11 cellular contexts compared by ENCODE assay signal in the genomic region with DNA sequence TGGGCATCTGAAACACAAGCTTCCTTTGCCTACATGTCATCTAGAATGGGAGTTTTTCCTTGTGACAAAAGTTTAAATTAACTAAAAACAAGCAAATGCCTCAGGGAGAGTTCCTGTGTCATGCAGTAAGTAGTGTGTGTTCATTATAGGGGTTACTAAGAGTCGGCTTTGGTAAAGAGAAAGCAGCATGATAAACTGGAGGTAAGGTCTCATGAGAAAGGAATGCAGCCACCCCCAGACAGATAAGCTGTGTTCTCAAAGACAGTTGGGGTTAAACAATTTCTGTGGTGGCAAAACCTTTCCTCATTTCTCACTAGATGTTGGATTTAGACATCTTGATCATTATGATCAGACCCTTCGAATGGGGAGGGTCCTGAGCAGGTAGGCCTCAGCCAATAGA.
DNase-seq lines count a peak whose midpoint lies in the region; ATAC-seq and TF ChIP-seq lines count a peak whose summit lies in the region.
"Had no signal": no experiment of that assay in that cellular context is flagged by ENCODE, and none has a peak within 500 bp of the region (broad histone marks: within the 10 kb centered on the region; RNA-seq: fewer than 3 reads in every experiment).

No MANE protein-coding gene starts in this region.

- DNase-seq in A172 (ENCODE audit: low spot score) (peak; percentile 95), GM03348 (ENCODE audit: low spot score) (peak; percentile 70), right cardiac atrium (no peak), NCI-H2171 (lab: John Stamatoyannopoulos, UW) (no peak), HEK293T (ENCODE audit: extremely low spot score) (no peak), NCI-H187 treated with DMSO at 0.1 percent for 48 hours (lab: John Stamatoyannopoulos, UW) (no peak), ureter (ENCODE audit: low spot score) (no peak)
- DNase-seq: small intestine, transverse colon had no signal

- peaks cover 74% of the 10 kb centered on the region for H3K36me3 Mint-ChIP-seq in activated T-helper 17 cell treated with anti-CD3 and anti-CD28 coated beads, Interleukin-2, amount 50 U/mL, for 72 hours (ENCODE audit: low read depth)

- no peak overlapping the region for H3K4me3 ChIP-seq in right cardiac atrium (ENCODE audit: low read length)
- H3K4me3 ChIP-seq: transverse colon had no signal

- peak overlapping the region; percentile 58 for H3K4me3 Mint-ChIP-seq in activated T-helper 17 cell treated with anti-CD3 and anti-CD28 coated beads, Interleukin-2, amount 50 U/mL, for 72 hours

- no peak overlapping the region for H3K27ac Mint-ChIP-seq in activated T-helper 17 cell treated with anti-CD3 and anti-CD28 coated beads, Interleukin-2, amount 50 U/mL, for 72 hours

- CTCF ChIA-PET in HEK293T (lab: Yijun Ruan, JAX): interaction anchor here (0.6 to 1.4 kb wide), 2 partner anchors 12 to 57 kb away, joined by 3 to 5 read pairs; no protein-coding TSS in a partner anchor

- intact Hi-C loops in right cardiac atrium (cut with DNase I): loop anchor here in 3 of 4 donors (5.0 to 10.0 kb wide), 4 partner anchors 62 to 310 kb away; a partner anchor contains a TSS

- H3K27ac ChIP-seq in right cardiac atrium (ENCODE audit: low read length): peak overlapping the region; percentile 60
- H3K27ac ChIP-seq: transverse colon had no signal

- no peaks in the 10 kb centered on the region for H3K27me3 Mint-ChIP-seq in activated T-helper 17 cell treated with anti-CD3 and anti-CD28 coated beads, Interleukin-2, amount 50 U/mL, for 72 hours
- H3K27me3 Mint-ChIP-seq: IgD-negative memory B cell had no signal

- POLR2A ChIA-PET in HEK293T (lab: Yijun Ruan, JAX): no interaction called here

- H3K4me1 Mint-ChIP-seq in activated T-helper 17 cell treated with anti-CD3 and anti-CD28 coated beads, Interleukin-2, amount 50 U/mL, for 72 hours: peaks cover 62% of the 10 kb centered on the region

- no peaks in the 10 kb centered on the region for H3K9me3 ChIP-seq in right cardiac atrium (ENCODE audit: control insufficient read depth, low read length)
- H3K9me3 ChIP-seq: transverse colon had no signal

- H3K4me1 ChIP-seq in right cardiac atrium (ENCODE audit: control insufficient read depth, insufficient read depth, low read length): peaks cover 14% of the 10 kb centered on the region

- no peaks in the 10 kb centered on the region for H3K9me3 Mint-ChIP-seq in activated T-helper 17 cell treated with anti-CD3 and anti-CD28 coated beads, Interleukin-2, amount 50 U/mL, for 72 hours
- H3K9me3 Mint-ChIP-seq: IgD-negative memory B cell had no signal

- WGBS in right cardiac atrium: 52% methylated on average over 2 of the region's 2 CpGs

- no peaks in the 10 kb centered on the region for H3K27me3 ChIP-seq in right cardiac atrium (ENCODE audit: control insufficient read depth, insufficient read depth)
- H3K27me3 ChIP-seq: transverse colon had no signal

- ATAC-seq in activated T-helper 17 cell treated with anti-CD3 and anti-CD28 coated beads, Interleukin-2, amount 50 U/mL, for 72 hours (replicated peaks): no peak
- ATAC-seq in right cardiac atrium: no peak

TF ChIP-seq in HEK293T, 16 proteins besides CTCF, POLR2A, EP300 and RAD21:
- TF ChIP-seq FOXM1 (IDR thresholded peaks at IDR 0.05; ENCODE audit: borderline replicate concordance) (no peak), ELF4 (IDR thresholded peaks at IDR 0.05) (no peak), L3MBTL2 (conservative IDR thresholded peaks at IDR 0.05) (no peak), LEF1 (IDR thresholded peaks at IDR 0.05; ENCODE audit: borderline replicate concordance) (no peak), FOXA1 (IDR thresholded peaks at IDR 0.05) (no peak), CTBP1 (IDR thresholded peaks at IDR 0.05; ENCODE audit: borderline replicate concordance) (no peak), HDGF (IDR thresholded peaks at IDR 0.05; ENCODE audit: borderline replicate concordance) (no peak), TARDBP (IDR thresholded peaks at IDR 0.05) (no peak), SP1 (IDR thresholded peaks at IDR 0.05) (no peak), SUZ12 (IDR thresholded peaks at IDR 0.05) (no peak), ARNT (IDR thresholded peaks at IDR 0.05) (no peak), FOXK2 (IDR thresholded peaks at IDR 0.05) (no peak), BHLHE40 (IDR thresholded peaks at IDR 0.05; ENCODE audit: borderline replicate concordance) (no peak), NFRKB (IDR thresholded peaks at IDR 0.05) (no peak)
- TF ChIP-seq, protein P1, sequence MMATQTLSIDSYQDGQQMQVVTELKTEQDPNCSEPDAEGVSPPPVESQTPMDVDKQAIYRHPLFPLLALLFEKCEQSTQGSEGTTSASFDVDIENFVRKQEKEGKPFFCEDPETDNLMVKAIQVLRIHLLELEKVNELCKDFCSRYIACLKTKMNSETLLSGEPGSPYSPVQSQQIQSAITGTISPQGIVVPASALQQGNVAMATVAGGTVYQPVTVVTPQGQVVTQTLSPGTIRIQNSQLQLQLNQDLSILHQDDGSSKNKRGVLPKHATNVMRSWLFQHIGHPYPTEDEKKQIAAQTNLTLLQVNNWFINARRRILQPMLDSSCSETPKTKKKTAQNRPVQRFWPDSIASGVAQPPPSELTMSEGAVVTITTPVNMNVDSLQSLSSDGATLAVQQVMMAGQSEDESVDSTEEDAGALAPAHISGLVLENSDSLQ (IDR thresholded peaks at IDR 0.05): no peak

Comparison
In these comparisons a context has a peak if more than half of its experiments do, and no peak if none do; other contexts are left out.
1. DNase-seq: peak in A172 (single experiment) and GM03348 (single experiment); none in right cardiac atrium (0 of 3), NCI-H2171 (single experiment), HEK293T (single experiment), NCI-H187 treated with DMSO at 0.1 percent for 48 hours (single experiment) and ureter (single experiment).